Comparison of ENCODE assay signal across 12 cellular contexts in genomic region chr4:41178372-41179085, GRCh38. TPM values are rescaled to one million over a fixed set of nuclear protein-coding genes. Genes with fewer than 3 reads are reported as not detected.
DNase-seq lines count a peak whose midpoint lies in the region; ATAC-seq, FAIRE-seq and TF ChIP-seq lines count a peak whose summit lies in the region.
"Had no signal": no experiment of that assay in that cellular context is flagged by ENCODE, and none has a peak within 500 bp of the region (broad histone marks: within the 10 kb centered on the region; RNA-seq: fewer than 3 reads in every experiment).

No MANE protein-coding gene starts in this region.

- WGBS in H1 (ENCODE audit: extremely low coverage in 1 of 2, insufficient coverage in 1 of 2, insufficient read length in 1 of 2, insufficient replicate concordance in 2 of 2, low coverage in 1 of 2, low lambda C conversion rate in 2 of 2, missing lambda C conversion rate in 1 of 2), 2 experiments, result 82% methylated on average over 4 of the region's 4 CpGs; no CpG with 5 or more reads in 1 of the 2 experiments

- no peak for TF ChIP-seq EP300 in H1 (IDR thresholded peaks at IDR 0.05; ENCODE audit: borderline replicate concordance in 1 of 2, low read depth in 2 of 2, low read length in 2 of 2)

- H4K20me1 ChIP-seq in H1 (replicated peaks in 1 of 2; ENCODE audit: control insufficient read depth in 1 of 2, insufficient read depth in 2 of 2, low read length in 2 of 2), result peaks cover 0 to 2% of the 10 kb centered on the region in 2 experiments

- no peak overlapping the region for H3K4ac ChIP-seq in H1 (replicated peaks; ENCODE audit: insufficient read length, low read depth, low read length)

- CTCF ChIA-PET in H1 (lab: Charles Lee; ENCODE audit: partially characterized antibody), result no interaction called here
- CTCF ChIA-PET in activated naive CD4-positive, alpha-beta T cell treated with anti-CD3 and anti-CD28 coated beads, Interleukin-2, amount 10 ng/mL, durations not matched to agents 7 days and 5 days (lab: Charles Lee), result no interaction called here

- H3K23me2 ChIP-seq in H1 (ENCODE audit: low read depth, low read length), result no peaks in the 10 kb centered on the region

- no peak overlapping the region; a peak in 2 of 7 replicates for H3K9ac ChIP-seq in H1 (replicated peaks in 1 of 4; ENCODE audit: extremely low read depth in 1 of 4, low read depth in 3 of 4, low read length in 3 of 4)

- no peak overlapping the region for H3K14ac ChIP-seq in H1 (ENCODE audit: insufficient read length)

- H3K9me3 ChIP-seq in H1 (ENCODE audit: insufficient read depth in 2 of 2, low read depth in 1 of 2, low read length in 1 of 2), result peaks cover 0 to 2% of the 10 kb centered on the region in 2 experiments; a peak in 1 of 4 replicates
- H3K9me3 ChIP-seq: adrenal gland, BE2C had no signal

- no peaks in the 10 kb centered on the region; the same call in 1 of the 2 replicates for H3K79me1 ChIP-seq in H1 (ENCODE audit: low read depth, low read length)

- H2AFZ ChIP-seq in ACC112 (ENCODE audit: low read length, unreplicated experiment) (no peak overlapping the region), H1 (ENCODE audit: low read length) (no peak overlapping the region)

- no peak for TF ChIP-seq RAD21 in H1 (IDR thresholded peaks at IDR 0.05 in 1 of 2, conservative IDR thresholded peaks at IDR 0.05 in 1 of 2; ENCODE audit: low read depth in 2 of 2, low read length in 2 of 2)

- peak overlapping the region; percentile 40 for H3K27ac Mint-ChIP-seq in mesothelial cell of epicardium
- no peak overlapping the region for H3K27ac Mint-ChIP-seq in activated naive CD4-positive, alpha-beta T cell treated with anti-CD3 and anti-CD28 coated beads, Interleukin-2, amount 10 ng/mL, durations not matched to agents 7 days and 5 days
- H3K27ac Mint-ChIP-seq in naive thymus-derived CD8-positive, alpha-beta T cell, result no peak overlapping the region

- H3K56ac ChIP-seq in H1 (replicated peaks; ENCODE audit: insufficient read length, low read depth, low read length), result no peak overlapping the region

- DNase-seq in NCI-H226, result peak; percentile 84
- no peak for DNase-seq in H1 (ENCODE audit: low read depth in 1 of 2, low spot score in 2 of 2)
- no peak for DNase-seq in mesothelial cell of epicardium (ENCODE audit: low spot score in 2 of 2, unreplicated experiment in 2 of 2)
- DNase-seq in NCI-H510A treated with DMSO at 0.1 percent for 48 hours (lab: John Stamatoyannopoulos, UW), result no peak
- no peak for DNase-seq in activated naive CD4-positive, alpha-beta T cell treated with anti-CD3 and anti-CD28 coated beads, Interleukin-2, amount 10 ng/mL, durations not matched to agents 7 days and 5 days
- DNase-seq in NOMO-1 (lab: John Stamatoyannopoulos, UW; ENCODE audit: unreplicated experiment in 2 of 2), result no peak
- no peak for DNase-seq in naive thymus-derived CD8-positive, alpha-beta T cell
- DNase-seq: activated CD4-positive, alpha-beta T cell treated with anti-CD3 and anti-CD28 coated beads for 4 hours; BE2C; OCI-M1 had no signal

- H3K36me3 Mint-ChIP-seq in mesothelial cell of epicardium, result peaks cover 6% of the 10 kb centered on the region
- no peaks in the 10 kb centered on the region for H3K36me3 Mint-ChIP-seq in activated naive CD4-positive, alpha-beta T cell treated with anti-CD3 and anti-CD28 coated beads, Interleukin-2, amount 10 ng/mL, durations not matched to agents 7 days and 5 days
- no peaks in the 10 kb centered on the region for H3K36me3 Mint-ChIP-seq in naive thymus-derived CD8-positive, alpha-beta T cell

- no peak overlapping the region for H4K5ac ChIP-seq in H1 (ENCODE audit: insufficient read length, low read depth, low read length)

- H3K4me1 ChIP-seq in ACC112 (ENCODE audit: control insufficient read depth, insufficient read depth, low read length, unreplicated experiment), result peaks cover 67% of the 10 kb centered on the region
- H3K4me1 ChIP-seq in H1 (replicated peaks in 1 of 4; ENCODE audit: control insufficient read depth in 3 of 4, insufficient read depth in 4 of 4, low read length in 3 of 4), result peaks cover 0 to 10% (median 1%) of the 10 kb centered on the region in 4 experiments; a peak in 2 of 7 replicates

- H3K4me1 Mint-ChIP-seq in mesothelial cell of epicardium, result peaks cover 52% of the 10 kb centered on the region
- H3K4me1 Mint-ChIP-seq in activated naive CD4-positive, alpha-beta T cell treated with anti-CD3 and anti-CD28 coated beads, Interleukin-2, amount 10 ng/mL, durations not matched to agents 7 days and 5 days, result no peaks in the 10 kb centered on the region
- H3K4me1 Mint-ChIP-seq in naive thymus-derived CD8-positive, alpha-beta T cell, result no peaks in the 10 kb centered on the region

- no peak overlapping the region for H4K91ac ChIP-seq in H1 (replicated peaks; ENCODE audit: insufficient read length, low read length)

- no peak overlapping the region for H3K18ac ChIP-seq in H1 (ENCODE audit: extremely low read depth, low read length)

- H2BK12ac ChIP-seq in H1 (ENCODE audit: low read depth, low read length), result no peak overlapping the region

- H3K79me2 ChIP-seq in ACC112 (ENCODE audit: control insufficient read depth, insufficient read depth, low read length, unreplicated experiment) (peaks cover 92% of the 10 kb centered on the region), H1 (ENCODE audit: control insufficient read depth in 1 of 2, insufficient read depth in 2 of 2, low read length in 2 of 2) (peaks cover 0 to 70% of the 10 kb centered on the region in 2 experiments; a peak in 3 of 4 replicates)

- H3K27me3 Mint-ChIP-seq in mesothelial cell of epicardium (ENCODE audit: low read depth), result no peaks in the 10 kb centered on the region
- no peaks in the 10 kb centered on the region for H3K27me3 Mint-ChIP-seq in activated naive CD4-positive, alpha-beta T cell treated with anti-CD3 and anti-CD28 coated beads, Interleukin-2, amount 10 ng/mL, durations not matched to agents 7 days and 5 days
- peaks cover 5 to 46% (median 10%) of the 10 kb centered on the region in 5 donors for H3K27me3 Mint-ChIP-seq in naive thymus-derived CD8-positive, alpha-beta T cell

- H3K4me3 Mint-ChIP-seq in mesothelial cell of epicardium, result no peak overlapping the region
- H3K4me3 Mint-ChIP-seq in activated naive CD4-positive, alpha-beta T cell treated with anti-CD3 and anti-CD28 coated beads, Interleukin-2, amount 10 ng/mL, durations not matched to agents 7 days and 5 days, result no peak overlapping the region
- H3K4me3 Mint-ChIP-seq in naive thymus-derived CD8-positive, alpha-beta T cell, result no peak overlapping the region

- no peak overlapping the region for H2BK5ac ChIP-seq in H1 (ENCODE audit: low read depth, low read length)

- TF ChIP-seq POLR2A in H1 (IDR thresholded peaks at IDR 0.05; ENCODE audit: control extremely low read depth in 1 of 2, low read depth in 2 of 2, low read length in 2 of 2), result no peak

- 0 out of 2 replicates have a peak, but pooled peaks cover 2% of the 10 kb centered on the region for H3K36me3 ChIP-seq in ACC112 (ENCODE audit: insufficient read depth, low read length)
- H3K36me3 ChIP-seq in H1 (ENCODE audit: control insufficient read depth in 2 of 4, insufficient read depth in 4 of 4, low read length in 3 of 4), result no peaks in the 10 kb centered on the region
- H3K36me3 ChIP-seq: adrenal gland, BE2C had no signal

- H2BK120ac ChIP-seq in H1 (replicated peaks; ENCODE audit: low read depth, low read length), result no peak overlapping the region

- H2BK20ac ChIP-seq in H1 (ENCODE audit: low read length), result no peak overlapping the region

- H3K4me2 ChIP-seq in H1 (ENCODE audit: insufficient read depth in 1 of 2, low read depth in 2 of 2, low read length in 2 of 2), result peak overlapping the region; percentile 26 to 32; a peak in 2 of 4 replicates

- FAIRE-seq in H1 (lab: Jason Lieb, UNC), result no peak

- POLR2A ChIA-PET in H1 (lab: Charles Lee; ENCODE audit: partially characterized antibody), result no interaction called here
- POLR2A ChIA-PET in naive thymus-derived CD8-positive, alpha-beta T cell (lab: Charles Lee), result no interaction called here

- no peak overlapping the region for H4K8ac ChIP-seq in H1 (ENCODE audit: extremely low read depth, insufficient read depth, low read length)

- H3K4me3 ChIP-seq in ACC112 (ENCODE audit: low read depth, low read length), result peak overlapping the region; percentile 55
- no peak overlapping the region for H3K4me3 ChIP-seq in H1 (ENCODE audit: extremely low read depth in 1 of 4, insufficient read depth in 2 of 4, low read depth in 3 of 4, low read length in 4 of 4)
- H3K4me3 ChIP-seq: adrenal gland had no signal

- no peak overlapping the region for H3K23ac ChIP-seq in H1 (ENCODE audit: insufficient read length)

- H3K27ac ChIP-seq in ACC112 (ENCODE audit: low read depth, low read length) (peak overlapping the region; percentile 83), H1 (ENCODE audit: low read depth, low read length) (no peak overlapping the region)

- H2BK15ac ChIP-seq in H1 (ENCODE audit: low read length), result no peak overlapping the region

- H3K27me3 ChIP-seq in ACC112 (ENCODE audit: insufficient read depth, low read length) (no peaks in the 10 kb centered on the region), H1 (replicated peaks in 1 of 4; ENCODE audit: control insufficient read depth in 3 of 4, extremely low read depth in 1 of 4, insufficient read depth in 3 of 4, low read length in 3 of 4) (no peaks in the 10 kb centered on the region)
- H3K27me3 ChIP-seq: adrenal gland, BE2C had no signal

- H2AK5ac ChIP-seq in H1 (ENCODE audit: low read depth, low read length), result no peak overlapping the region

- peaks cover 14% of the 10 kb centered on the region for H3K9me3 Mint-ChIP-seq in mesothelial cell of epicardium
- H3K9me3 Mint-ChIP-seq in activated naive CD4-positive, alpha-beta T cell treated with anti-CD3 and anti-CD28 coated beads, Interleukin-2, amount 10 ng/mL, durations not matched to agents 7 days and 5 days, result no peaks in the 10 kb centered on the region
- H3K9me3 Mint-ChIP-seq in naive thymus-derived CD8-positive, alpha-beta T cell, result peaks cover 0 to 15% (median 4%) of the 10 kb centered on the region in 9 donors

- ATAC-seq in naive thymus-derived CD8-positive, alpha-beta T cell, result no peak

- TF ChIP-seq CTCF in H1 (IDR thresholded peaks at IDR 0.05; ENCODE audit: control extremely low read depth in 1 of 3, insufficient read depth in 1 of 3, low read depth in 1 of 3, low read length in 3 of 3), result no peak
- no peak for TF ChIP-seq CTCF in mesothelial cell of epicardium (IDR thresholded peaks at IDR 0.05; ENCODE audit: unreplicated experiment)

RNA-seq across cellular contexts. Expression of gene APBB2, which starts 35.8 kb away (rescaled TPM):
- 59.4 and 64.0 TPM in 2 replicates for total RNA-seq in H1 (2021; fragmentation: NEBNext Ultra II Directional; extraction: Animal tissue kit (Norgen Biotek cat#: 25700))
- 58.7 and 63.6 TPM in 2 replicates for polyA plus RNA-seq in H1 (2011; rRNA removed)
- 70.8 TPM for polyA plus RNA-seq in H1 (2011; cell fraction: cytosol; rRNA removed)
- 75.6 TPM for polyA plus RNA-seq in H1 (2011; cell fraction: nucleus; rRNA removed)
- 35.7 to 49.6 TPM (median 46.2 TPM) in 4 replicates for polyA plus RNA-seq in H1 (2012, experiment 1 of 2)
- 7.2 TPM for polyA plus RNA-seq in H1 (2012, experiment 2 of 2)
- 38.0 TPM for polyA plus RNA-seq in H1 (2013, experiment 1 of 2)
- 40.7 TPM for polyA plus RNA-seq in H1 (2013, experiment 2 of 2)
- polyA minus RNA-seq in H1 (2011; rRNA and poly(A)+ RNA removed), result 151 and 163 TPM in 2 replicates
- polyA minus RNA-seq in H1 (2011; cell fraction: cytosol; rRNA and poly(A)+ RNA removed), result 47.0 TPM
- polyA minus RNA-seq in H1 (2011; cell fraction: nucleus; rRNA and poly(A)+ RNA removed), result 91.3 TPM
- total RNA-seq in mesothelial cell of epicardium, result 56.6 to 63.5 TPM (median 63.2 TPM) in 3 replicates
- total RNA-seq in naive thymus-derived CD8-positive, alpha-beta T cell, result 1 to 10 TPM in 1 of 2 experiments, under 1 TPM in 1; 0.44 to 1.9 TPM
- polyA plus RNA-seq in naive thymus-derived CD8-positive, alpha-beta T cell, result not detected

Comparison
In these comparisons a context has a peak if more than half of its experiments do, and no peak if none do; other contexts are left out.
1. RNA of gene APBB2, which starts 35.8 kb away (total RNA-seq): 56.6 to 63.5 TPM in mesothelial cell of epicardium and 59.4 to 64.0 TPM in H1; 0.44 to 1.9 TPM in naive thymus-derived CD8-positive, alpha-beta T cell; every median in the first group is over 10 times any median in the second.